Comparison of ENCODE assay signal across 29 cellular contexts in genomic region chr1:246618240-246618639, GRCh38. TPM values are rescaled to one million over a fixed set of nuclear protein-coding genes. Genes with fewer than 3 reads are reported as not detected.
DNase-seq lines count a peak whose midpoint lies in the region; ATAC-seq and TF ChIP-seq lines count a peak whose summit lies in the region.
"Had no signal": no experiment of that assay in that cellular context is flagged by ENCODE, and none has a peak within 500 bp of the region (broad histone marks: within the 10 kb centered on the region; RNA-seq: fewer than 3 reads in every experiment).

No MANE protein-coding gene starts in this region.

- no peaks in the 10 kb centered on the region for H3K9me3 ChIP-seq in CD4-positive, alpha-beta T cell (ENCODE audit: control insufficient read depth, low read length)
- H3K9me3 ChIP-seq in gastroesophageal sphincter: no peaks in the 10 kb centered on the region
- H3K9me3 ChIP-seq: thyroid gland had no signal

- H3K4me3 ChIP-seq in gastroesophageal sphincter: no peak overlapping the region
- H3K4me3 ChIP-seq: skin epidermis, thyroid gland had no signal

- no peak for TF ChIP-seq CTCF in CD4-positive, alpha-beta T cell (IDR thresholded peaks at IDR 0.05)
- no peak for TF ChIP-seq CTCF in VCaP (conservative IDR thresholded peaks at IDR 0.05)
- no peak for TF ChIP-seq CTCF in gastroesophageal sphincter (IDR thresholded peaks at IDR 0.05)
- TF ChIP-seq CTCF in endothelial cell (IDR thresholded peaks at IDR 0.05; ENCODE audit: unreplicated experiment): no peak

- no peaks in the 10 kb centered on the region for H3K27me3 Mint-ChIP-seq in CD4-positive, alpha-beta T cell
- peaks cover 4% of the 10 kb centered on the region for H3K27me3 Mint-ChIP-seq in endothelial cell (ENCODE audit: unreplicated experiment)
- H3K27me3 Mint-ChIP-seq: activated CD8-positive, alpha-beta memory T cell treated with anti-CD3 and anti-CD28 coated beads, Interleukin-2, amount 10 ng/mL, durations not matched to agents 7 days and 5 days; CD4-positive, CD25-positive, alpha-beta regulatory T cell; naive B cell had no signal

- no peaks in the 10 kb centered on the region for H3K27me3 ChIP-seq in CD4-positive, alpha-beta T cell (ENCODE audit: control insufficient read depth, insufficient read depth, low read length)
- H3K27me3 ChIP-seq in gastroesophageal sphincter: no peaks in the 10 kb centered on the region
- H3K27me3 ChIP-seq: thyroid gland had no signal

- peak overlapping the region; percentile 10 for H3K27ac Mint-ChIP-seq in CD4-positive, alpha-beta T cell
- H3K27ac Mint-ChIP-seq in endothelial cell (ENCODE audit: unreplicated experiment): no peak overlapping the region
- H3K27ac Mint-ChIP-seq: activated CD8-positive, alpha-beta memory T cell treated with anti-CD3 and anti-CD28 coated beads, Interleukin-2, amount 10 ng/mL, durations not matched to agents 7 days and 5 days; mesothelial cell of epicardium had no signal

- POLR2A ChIA-PET in CD4-positive, alpha-beta T cell (lab: Charles Lee): no interaction called here

- peaks cover 73% of the 10 kb centered on the region for H3K36me3 Mint-ChIP-seq in CD4-positive, alpha-beta T cell (ENCODE audit: low read depth)
- H3K36me3 Mint-ChIP-seq in endothelial cell (ENCODE audit: low read depth, unreplicated experiment): peaks cover 14% of the 10 kb centered on the region

- TF ChIP-seq POLR2A in gastroesophageal sphincter (IDR thresholded peaks at IDR 0.05): no peak

- no peak for TF ChIP-seq EP300 in gastroesophageal sphincter (IDR thresholded peaks at IDR 0.05)

- peaks cover 23% of the 10 kb centered on the region for H3K4me1 Mint-ChIP-seq in CD4-positive, alpha-beta T cell (ENCODE audit: low read depth)
- H3K4me1 Mint-ChIP-seq in endothelial cell (ENCODE audit: unreplicated experiment): no peaks in the 10 kb centered on the region

- DNase-seq in CD4-positive, alpha-beta T cell: no peak
- DNase-seq in retina: peak; percentile 23
- no peak for DNase-seq in endothelial cell (ENCODE audit: low spot score)
- DNase-seq in COLO829 (ENCODE audit: low spot score): no peak
- DNase-seq: activated CD4-positive, alpha-beta T cell treated with anti-CD3 and anti-CD28 coated beads, Interleukin-2, amount 50 U/mL, for 1 hour; activated CD8-positive, alpha-beta memory T cell treated with anti-CD3 and anti-CD28 coated beads, Interleukin-2, amount 10 ng/mL, durations not matched to agents 7 days and 5 days; activated T-cell treated with anti-CD3 and anti-CD28 coated beads, Interleukin-2, amount 50 U/mL, for 48 hours; AML-193; CD4-positive, CD25-positive, alpha-beta regulatory T cell; DMS 273 treated with DMSO at 0.1 percent for 48 hours; EL; glutamatergic neuron; islet precursor cell; KBM-7; naive B cell; NCI-H1105; NCI-H187; NCI-H2171; nucleus accumbens; stimulated activated naive CD8-positive, alpha-beta T cell treated with anti-CD3 and anti-CD28 coated beads, Interleukin-15, Interleukin-2, amounts not matched to agents 100 U/mL and 50 U/mL, for 24 hours; SW 1271; T-helper 9 cell; thyroid gland had no signal

- ATAC-seq in CD4-positive, alpha-beta T cell (ENCODE audit: poor library complexity): no peak
- ATAC-seq in gastroesophageal sphincter: no peak
- no peak for ATAC-seq in HG03196 (IDR thresholded peaks at IDR 0.05; ENCODE audit: unreplicated experiment)
- no peak for ATAC-seq in HG03342 (IDR thresholded peaks at IDR 0.05; ENCODE audit: unreplicated experiment)
- ATAC-seq: activated CD8-positive, alpha-beta memory T cell treated with anti-CD3 and anti-CD28 coated beads, Interleukin-2, amount 10 ng/mL, durations not matched to agents 7 days and 5 days; stimulated activated naive CD8-positive, alpha-beta T cell treated with anti-CD3 and anti-CD28 coated beads, Interleukin-15, Interleukin-2, amounts not matched to agents 100 U/mL and 50 U/mL, for 24 hours had no signal

- intact Hi-C loops in CD4-positive, alpha-beta T cell (cut with DNase I, micrococcal nuclease): no loop called here

- peaks cover 4 to 63% (median 10%) of the 10 kb centered on the region in 3 donors for H3K4me1 ChIP-seq in gastroesophageal sphincter
- H3K4me1 ChIP-seq: thyroid gland had no signal

- H3K4me3 Mint-ChIP-seq in CD4-positive, alpha-beta T cell: no peak overlapping the region
- H3K4me3 Mint-ChIP-seq in endothelial cell (ENCODE audit: unreplicated experiment): no peak overlapping the region
- H3K4me3 Mint-ChIP-seq: activated CD8-positive, alpha-beta memory T cell treated with anti-CD3 and anti-CD28 coated beads, Interleukin-2, amount 10 ng/mL, durations not matched to agents 7 days and 5 days; CD4-positive, CD25-positive, alpha-beta regulatory T cell; mesothelial cell of epicardium; naive B cell had no signal

- peaks cover 0 to 12% of the 10 kb centered on the region in 2 donors for H3K36me3 ChIP-seq in gastroesophageal sphincter

- no peaks in the 10 kb centered on the region for H3K9me3 Mint-ChIP-seq in CD4-positive, alpha-beta T cell
- no peaks in the 10 kb centered on the region for H3K9me3 Mint-ChIP-seq in endothelial cell (ENCODE audit: unreplicated experiment)
- H3K9me3 Mint-ChIP-seq: CD4-positive, CD25-positive, alpha-beta regulatory T cell; mesothelial cell of epicardium; naive B cell had no signal

- 66 to 67% methylated on average over 3 to 4 of the region's 4 CpGs for WGBS in gastroesophageal sphincter (ENCODE audit: low coverage in 1 of 2), 2 donors

- CTCF ChIA-PET in CD4-positive, alpha-beta T cell (lab: Charles Lee): interaction anchor here (1.7 kb wide), 1 partner anchor 21 kb away, joined by 4 read pairs; no protein-coding TSS in a partner anchor

- H3K27ac ChIP-seq in CD4-positive, alpha-beta T cell (ENCODE audit: low read depth, low read length): no peak overlapping the region
- H3K27ac ChIP-seq in VCaP: peak overlapping the region; percentile 58
- peak overlapping the region; percentile 84 to 99 (median 89) for H3K27ac ChIP-seq in gastroesophageal sphincter
- H3K27ac ChIP-seq: skin epidermis, thyroid gland had no signal

RNA-seq across cellular contexts. Expression of gene CNST, which starts 52.0 kb away (rescaled TPM):
- total RNA-seq in CD4-positive, alpha-beta T cell: 10 to 100 TPM; 71.9 to 72.6 TPM
- total RNA-seq in gastroesophageal sphincter: 10 to 100 TPM; 41.6 to 81.9 (median 65.6) TPM
- total RNA-seq in endothelial cell (ENCODE audit: unreplicated experiment): 14.6 TPM

RNA-seq across cellular contexts. Expression of gene TFB2M, which starts 52.2 kb away (rescaled TPM):
- 1 to 10 TPM; 8.0 to 9.0 TPM for total RNA-seq in CD4-positive, alpha-beta T cell
- total RNA-seq in gastroesophageal sphincter (10 to 100 TPM in 2 of 4 donors, 1 to 10 TPM in 2; 7.4 to 12.8 (median 10.2) TPM), endothelial cell (ENCODE audit: unreplicated experiment) (9.5 TPM)
